8 cellular contexts compared by ENCODE assay signal in the genomic region with DNA sequence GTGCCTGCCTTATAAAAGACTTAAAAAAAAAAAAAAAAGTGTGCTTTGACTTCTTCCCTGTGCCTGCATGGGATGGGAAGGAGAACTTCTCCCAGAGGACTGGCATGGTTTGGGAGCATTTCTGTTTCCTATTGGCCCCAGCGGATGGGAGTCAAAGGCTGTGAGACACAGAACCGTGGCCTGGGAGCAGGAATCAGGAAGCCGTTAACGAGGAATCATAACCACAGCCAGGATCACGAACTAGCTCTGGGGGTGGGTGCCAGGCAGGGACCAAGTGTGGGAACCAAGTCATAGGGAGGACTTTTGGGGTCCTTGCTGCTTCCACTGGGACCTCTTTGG. TPM values are rescaled to one million over a fixed set of nuclear protein-coding genes. Genes with fewer than 3 reads are reported as not detected.
DNase-seq lines count a peak whose midpoint lies in the region; ATAC-seq and TF ChIP-seq lines count a peak whose summit lies in the region.

No MANE protein-coding gene starts in this region.

- H3K27ac ChIP-seq in gastrocnemius medialis, result peak overlapping the region; percentile 71 to 82 (median 76)

- DNase-seq in GM03348 (ENCODE audit: low spot score), result peak; percentile 54
- DNase-seq in adipocyte (ENCODE audit: low read depth), result peak; percentile 65
- DNase-seq in hepatic stellate cell (ENCODE audit: low spot score), result peak; percentile 51
- no peak for DNase-seq in gastrocnemius medialis
- DNase-seq in HEK293T (ENCODE audit: extremely low spot score), result no peak
- DNase-seq in stimulated activated CD4-positive, alpha-beta T cell treated with anti-CD3 and anti-CD28 coated beads, Interleukin-15, amount 100 ng/mL, for 24 hours, result no peak
- DNase-seq in GM13976 (ENCODE audit: low spot score), result no peak

- H3K27me3 ChIP-seq in adipocyte (replicated peaks; ENCODE audit: control insufficient read depth, insufficient read depth, low read length) (no peaks in the 10 kb centered on the region), gastrocnemius medialis (no peaks in the 10 kb centered on the region)

- intact Hi-C loops in gastrocnemius medialis (cut with DNase I; ENCODE audit: low total_unique reads), result no loop called here

- TF ChIP-seq CTCF in gastrocnemius medialis (IDR thresholded peaks at IDR 0.05 in 4 of 5, conservative IDR thresholded peaks at IDR 0.05 in 1 of 5), result no peak
- TF ChIP-seq CTCF in GM13976 (IDR thresholded peaks at IDR 0.05; ENCODE audit: borderline replicate concordance, control extremely low read depth, extremely low read depth, insufficient read depth, missing control alignments), result no peak

- H3K9me3 ChIP-seq in adipocyte (ENCODE audit: control insufficient read depth, low read length), result no peaks in the 10 kb centered on the region
- no peaks in the 10 kb centered on the region for H3K9me3 ChIP-seq in gastrocnemius medialis

- peak overlapping the region; percentile 84 for H3K9ac ChIP-seq in adipocyte (ENCODE audit: low read length)

- CTCF ChIA-PET in HEK293T (lab: Yijun Ruan, JAX), result interaction anchor here (0.6 kb wide), 1 partner anchor 542 kb away, joined by 4 read pairs; no protein-coding TSS in a partner anchor

- peaks cover 29% of the 10 kb centered on the region for H3K4me1 ChIP-seq in adipocyte (ENCODE audit: control insufficient read depth, insufficient read depth, low read length)
- peaks cover 38 to 41% of the 10 kb centered on the region in 2 donors for H3K4me1 ChIP-seq in gastrocnemius medialis

- TF ChIP-seq POLR2A in gastrocnemius medialis (IDR thresholded peaks at IDR 0.05), result no peak

- H3K4me3 ChIP-seq in adipocyte (ENCODE audit: low read length) (peak overlapping the region; percentile 78), gastrocnemius medialis (peak overlapping the region; percentile 9 to 31 (median 21))

- H3K36me3 ChIP-seq in adipocyte (ENCODE audit: control insufficient read depth, insufficient read depth, low read length, severe bottlenecking), result no peaks in the 10 kb centered on the region
- H3K36me3 ChIP-seq in gastrocnemius medialis, result no peaks in the 10 kb centered on the region

- peak; percentile 20 to 45 for ATAC-seq in gastrocnemius medialis
- no peak for ATAC-seq in GM21576 (IDR thresholded peaks at IDR 0.05; ENCODE audit: unreplicated experiment)

- POLR2A ChIA-PET in HEK293T (lab: Yijun Ruan, JAX), result interaction anchor here (1.3 to 1.6 kb wide), 2 partner anchors 10 to 12 kb away, joined by 4 to 5 read pairs; no protein-coding TSS in a partner anchor

- in situ Hi-C loops in gastrocnemius medialis (cut with MboI; ENCODE audit: low sequenced_read_pairs in 4 of 4), result no loop called here
- in situ Hi-C loops in GM13976 (cut with MboI; ENCODE audit: low sequenced_read_pairs, unreplicated experiment), result no loop called here

TF ChIP-seq in HEK293T, 16 proteins besides CTCF, POLR2A, EP300 and RAD21:
- TF ChIP-seq SUZ12 (IDR thresholded peaks at IDR 0.05), result no peak
- TF ChIP-seq L3MBTL2 (conservative IDR thresholded peaks at IDR 0.05), result no peak
- no peak for TF ChIP-seq FOXM1 (IDR thresholded peaks at IDR 0.05; ENCODE audit: borderline replicate concordance)
- TF ChIP-seq CTBP1 (IDR thresholded peaks at IDR 0.05; ENCODE audit: borderline replicate concordance), result no peak
- no peak for TF ChIP-seq ZNF384 (IDR thresholded peaks at IDR 0.05)
- no peak for TF ChIP-seq TARDBP (IDR thresholded peaks at IDR 0.05)
- TF ChIP-seq ARNT (IDR thresholded peaks at IDR 0.05), result no peak
- TF ChIP-seq ELF4 (IDR thresholded peaks at IDR 0.05), result no peak
TF ChIP-seq in HEK293T: peak in this region for 0.

RNA-seq across cellular contexts. Expression of gene C1QTNF6, which starts 0.5 kb away (rescaled TPM):
- total RNA-seq in gastrocnemius medialis, result under 1 TPM; 0.46 to 1.00 (median 0.84) TPM

RNA-seq across cellular contexts. Expression of gene SSTR3, which starts 24.8 kb away (rescaled TPM):
- total RNA-seq in gastrocnemius medialis, result not detected

RNA-seq across cellular contexts. Expression of gene IL2RB, which starts 37.8 kb away (rescaled TPM):
- 1 to 10 TPM in 1 of 4 donors, under 1 TPM in 3; 0.10 to 7.9 (median 0.27) TPM for total RNA-seq in gastrocnemius medialis

RNA-seq across cellular contexts. Expression of gene RAC2, which starts 56.5 kb away (rescaled TPM):
- 1 to 10 TPM in 3 of 4 donors, not detected in 1; 1.9 to 3.7 (median 3.5) TPM for total RNA-seq in gastrocnemius medialis

Comparison
In these comparisons a context has a peak if more than half of its experiments do, and no peak if none do; other contexts are left out.
1. DNase-seq: peak in GM03348 (single experiment), adipocyte (single experiment) and hepatic stellate cell (single experiment); none in gastrocnemius medialis (0 of 2), HEK293T (single experiment), stimulated activated CD4-positive, alpha-beta T cell treated with anti-CD3 and anti-CD28 coated beads, Interleukin-15, amount 100 ng/mL, for 24 hours (single experiment) and GM13976 (single experiment).